Comparison of ENCODE assay signal across 12 cellular contexts in genomic region chr2:69222984-69223658, GRCh38.
A peak's percentile ranks its signal among the peaks of the same experiment; 100 is the strongest.
DNase-seq lines count a peak whose midpoint lies in the region; ATAC-seq and TF ChIP-seq lines count a peak whose summit lies in the region.
"Had no signal": no experiment of that assay in that cellular context is flagged by ENCODE, and none has a peak within 500 bp of the region (broad histone marks: within the 10 kb centered on the region; RNA-seq: fewer than 3 reads in every experiment).

No MANE protein-coding gene starts in this region.

- DNase-seq in D341Med (ENCODE audit: low spot score) (peak; percentile 34), NCI-H524 (lab: John Stamatoyannopoulos, UW) (peak; percentile 40 to 81), fibroblast of mammary gland (ENCODE audit: low read depth) (peak; percentile 76), myocyte (ENCODE audit: low read depth) (peak; percentile 42), G401 (ENCODE audit: low spot score) (no peak), COLO668 (lab: John Stamatoyannopoulos, UW; ENCODE audit: unreplicated experiment) (no peak)
- DNase-seq: activated B cell treated with CpG ODN at 0.5 μM for 24 hours; naive thymus-derived CD4-positive, alpha-beta T cell had no signal

- no peak for ATAC-seq in HG02610 (IDR thresholded peaks at IDR 0.05; ENCODE audit: unreplicated experiment)
- ATAC-seq in GM19035 (IDR thresholded peaks at IDR 0.05; ENCODE audit: unreplicated experiment): no peak
- ATAC-seq: activated T-helper 17 cell treated with anti-CD3 and anti-CD28 coated beads, Interleukin-2, amount 50 U/mL, for 72 hours; naive thymus-derived CD4-positive, alpha-beta T cell; stimulated activated memory B cell treated with anti-CD40 and anti-IgM and Interleukin-4, amounts not matched to agents 10 μg/mL and 1 μg/mL and 100 μg/mL, for 72 hours had no signal

- TF ChIP-seq CTCF in fibroblast of mammary gland (conservative IDR thresholded peaks at IDR 0.05; ENCODE audit: control insufficient read depth, insufficient read depth, low read depth, low read length): no peak

- H3K4me3 ChIP-seq in fibroblast of mammary gland (ENCODE audit: control insufficient read depth, low read depth, low read length): no peak overlapping the region

- in situ Hi-C loops in G401 (cut with HindIII; ENCODE audit: low sequenced_read_pairs): no loop called here

Comparison
In these comparisons a context has a peak if more than half of its experiments do, and no peak if none do; other contexts are left out.
1. DNase-seq: peak in D341Med (single experiment), NCI-H524 (2 of 2), fibroblast of mammary gland (single experiment) and myocyte (single experiment); none in G401 (single experiment) and COLO668 (single experiment).